In genomic region chr5:145969714-145970092, GRCh38 we compare ENCODE assay signal across 32 cellular contexts. TPM values are rescaled to one million over a fixed set of nuclear protein-coding genes. Genes with fewer than 3 reads are reported as not detected.
"Had no signal": no experiment of that assay in that cellular context is flagged by ENCODE, and none has a peak within 500 bp of the region (broad histone marks: within the 10 kb centered on the region; RNA-seq: fewer than 3 reads in every experiment).

No MANE protein-coding gene starts in this region.

- DNase-seq: naive thymus-derived CD8-positive, alpha-beta T cell; nephron progenitor cell; nucleus accumbens; posterior cingulate gyrus; psoas muscle; right cardiac atrium; spleen; stimulated activated CD4-positive, alpha-beta T cell treated with anti-CD3 and anti-CD28 coated beads, Interleukin-12 subunit alpha, Interleukin-12 subunit beta, amount 100 ng/mL, for 4 hours; stimulated activated CD4-positive, alpha-beta T cell treated with anti-CD3 and anti-CD28 coated beads, Interleukin-1b, Interleukin-23, amount 100 ng/mL, for 48 hours; stimulated activated CD4-positive, alpha-beta T cell treated with anti-CD3 and anti-CD28 coated beads, Interleukin-4, amount 100 ng/mL, for 1 hour; stimulated activated CD4-positive, alpha-beta T cell treated with anti-CD3 and anti-CD28 coated beads, Interleukin-4, amount 100 ng/mL, for 4 hours; stimulated activated CD8-positive, alpha-beta memory T cell treated with anti-CD3 and anti-CD28 coated beads, Interleukin-4, amount 100 ng/mL, for 48 hours; stimulated activated naive CD4-positive, alpha-beta T cell; stimulated activated naive CD8-positive, alpha-beta T cell treated with anti-CD3 and anti-CD28 coated beads, Interleukin-15, amount 100 ng/mL, for 72 hours; stimulated activated naive CD8-positive, alpha-beta T cell treated with anti-CD3 and anti-CD28 coated beads, Interleukin-15, Interleukin-2, amounts not matched to agents 100 U/mL and 50 U/mL, for 24 hours; substantia nigra; testis; tibial artery; transverse colon; upper lobe of right lung had no signal

- H3K27ac Mint-ChIP-seq: naive thymus-derived CD8-positive, alpha-beta T cell; natural killer cell treated with Interleukin-12 subunit alpha and Interleukin-12 subunit beta and Interleukin-15 and Interleukin-18, amount 100 ng/mL, for 72 hours; nephron progenitor cell; progenitor cell of endocrine pancreas; stimulated activated memory B cell treated with anti-CD40 and anti-IgM and Interleukin-4, amounts not matched to agents 10 μg/mL and 1 μg/mL and 100 μg/mL, for 72 hours; stimulated activated naive CD8-positive, alpha-beta T cell treated with anti-CD3 and anti-CD28 coated beads, Interleukin-15, amount 100 ng/mL, for 72 hours; type B pancreatic cell had no signal

- H3K4me3 Mint-ChIP-seq: naive thymus-derived CD8-positive, alpha-beta T cell; natural killer cell treated with Interleukin-12 subunit alpha and Interleukin-12 subunit beta and Interleukin-15 and Interleukin-18, amount 100 ng/mL, for 72 hours; nephron progenitor cell; neural crest cell; stimulated activated memory B cell treated with anti-CD40 and anti-IgM and Interleukin-4, amounts not matched to agents 10 μg/mL and 1 μg/mL and 100 μg/mL, for 72 hours; stimulated activated naive CD8-positive, alpha-beta T cell treated with anti-CD3 and anti-CD28 coated beads, Interleukin-15, amount 100 ng/mL, for 72 hours; type B pancreatic cell had no signal

- H3K9ac ChIP-seq: parathyroid adenoma had no signal

- ATAC-seq: naive thymus-derived CD8-positive, alpha-beta T cell; natural killer cell treated with Interleukin-12 subunit alpha and Interleukin-12 subunit beta and Interleukin-15 and Interleukin-18, amount 100 ng/mL, for 72 hours; psoas muscle; right cardiac atrium; sciatic nerve; stimulated activated memory B cell treated with anti-CD40 and anti-IgM and Interleukin-4, amounts not matched to agents 10 μg/mL and 1 μg/mL and 100 μg/mL, for 72 hours; stimulated activated naive CD8-positive, alpha-beta T cell treated with anti-CD3 and anti-CD28 coated beads, Interleukin-15, amount 100 ng/mL, for 72 hours; stimulated activated naive CD8-positive, alpha-beta T cell treated with anti-CD3 and anti-CD28 coated beads, Interleukin-15, Interleukin-2, amounts not matched to agents 100 U/mL and 50 U/mL, for 24 hours had no signal

- H3K9me3 ChIP-seq: neutrophil, psoas muscle, spleen, suprapubic skin, testis, tibial artery, transverse colon, upper lobe of right lung, vagina had no signal

- H3K4me1 Mint-ChIP-seq: naive thymus-derived CD8-positive, alpha-beta T cell; stimulated activated memory B cell treated with anti-CD40 and anti-IgM and Interleukin-4, amounts not matched to agents 10 μg/mL and 1 μg/mL and 100 μg/mL, for 72 hours; stimulated activated naive CD8-positive, alpha-beta T cell treated with anti-CD3 and anti-CD28 coated beads, Interleukin-15, amount 100 ng/mL, for 72 hours had no signal

- H3K4me3 ChIP-seq: psoas muscle, skin epidermis, smooth muscle cell, spleen, suprapubic skin, testis, tibial artery, transverse colon, upper lobe of right lung, vagina had no signal

- H3K79me2 ChIP-seq: parathyroid adenoma had no signal

- H3K36me3 Mint-ChIP-seq: naive thymus-derived CD8-positive, alpha-beta T cell; natural killer cell treated with Interleukin-12 subunit alpha and Interleukin-12 subunit beta and Interleukin-15 and Interleukin-18, amount 100 ng/mL, for 72 hours; stimulated activated memory B cell treated with anti-CD40 and anti-IgM and Interleukin-4, amounts not matched to agents 10 μg/mL and 1 μg/mL and 100 μg/mL, for 72 hours; type B pancreatic cell had no signal

- H3K27me3 Mint-ChIP-seq: progenitor cell of endocrine pancreas; stimulated activated memory B cell treated with anti-CD40 and anti-IgM and Interleukin-4, amounts not matched to agents 10 μg/mL and 1 μg/mL and 100 μg/mL, for 72 hours; type B pancreatic cell had no signal

- H3K4me2 ChIP-seq: smooth muscle cell had no signal

- H2AFZ ChIP-seq: parathyroid adenoma had no signal

- H3K36me3 ChIP-seq: neutrophil, spleen, suprapubic skin, tibial artery, transverse colon, upper lobe of right lung, vagina had no signal

- H3K27ac ChIP-seq: neutrophil, parathyroid adenoma, psoas muscle, skin epidermis, spleen, suprapubic skin, testis, tibial artery, transverse colon, upper lobe of right lung, vagina had no signal

- H3K4me1 ChIP-seq: parathyroid adenoma, psoas muscle, spleen, upper lobe of right lung, vagina had no signal

- H3K9me3 Mint-ChIP-seq: natural killer cell treated with Interleukin-12 subunit alpha and Interleukin-12 subunit beta and Interleukin-15 and Interleukin-18, amount 100 ng/mL, for 72 hours; neural crest cell; type B pancreatic cell had no signal

- H3K27me3 ChIP-seq: neutrophil, spleen, suprapubic skin, testis, tibial artery, transverse colon, upper lobe of right lung, vagina had no signal

RNA-seq across cellular contexts. Expression of gene SH3RF2, which starts 33.3 kb away (rescaled TPM):
- total RNA-seq: naive thymus-derived CD8-positive, alpha-beta T cell had no signal
- polyA plus RNA-seq: naive thymus-derived CD8-positive, alpha-beta T cell had no signal
